ENCODE assay signal across 7 cellular contexts in genomic region chr10:100020161-100020882, GRCh38. TPM values are rescaled to one million over a fixed set of nuclear protein-coding genes. Genes with fewer than 3 reads are reported as not detected.
DNase-seq lines count a peak whose midpoint lies in the region; ATAC-seq and TF ChIP-seq lines count a peak whose summit lies in the region.

No MANE protein-coding gene starts in this region.

- no peaks in the 10 kb centered on the region for H3K27me3 ChIP-seq in osteoblast (ENCODE audit: insufficient read depth, low read length)

- H3K79me2 ChIP-seq in osteoblast (ENCODE audit: insufficient read depth, low read length): no peaks in the 10 kb centered on the region

- peak; percentile 66 for ATAC-seq in GM19035 (IDR thresholded peaks at IDR 0.05; ENCODE audit: unreplicated experiment)
- peak; percentile 60 for ATAC-seq in HG02970 (IDR thresholded peaks at IDR 0.05; ENCODE audit: low FRiP score, unreplicated experiment)

- peak overlapping the region; percentile 35 for H2AFZ ChIP-seq in osteoblast (ENCODE audit: low read length)

- H3K4me3 ChIP-seq in osteoblast (ENCODE audit: insufficient read depth, low read length): no peak overlapping the region

- H3K27ac ChIP-seq in osteoblast (ENCODE audit: low read depth, low read length): no peak overlapping the region

- H3K4me2 ChIP-seq in osteoblast (ENCODE audit: insufficient read depth, low read length): peak overlapping the region; percentile 4

- DNase-seq in NCI-H526 treated with DMSO at 0.1 percent for 48 hours (lab: John Stamatoyannopoulos, UW): peak; percentile 60
- no peak for DNase-seq in osteoblast (ENCODE audit: insufficient read length, low spot score, missing footprints)
- DNase-seq in NCI-H446 treated with DMSO at 0.1 percent for 48 hours (lab: John Stamatoyannopoulos, UW): no peak
- no peak for DNase-seq in EL
- DNase-seq in activated CD4-positive, CD25-positive, alpha-beta regulatory T cell (lab: John Stamatoyannopoulos, UW): no peak

- H3K9me3 ChIP-seq in osteoblast (ENCODE audit: low read depth, low read length): no peaks in the 10 kb centered on the region

- no peaks in the 10 kb centered on the region for H4K20me1 ChIP-seq in osteoblast (ENCODE audit: insufficient read depth, low read length)

- peaks cover 5% of the 10 kb centered on the region for H3K4me1 ChIP-seq in osteoblast (ENCODE audit: insufficient read depth, low read length)

- H3K36me3 ChIP-seq in osteoblast (ENCODE audit: insufficient read depth, low read length): no peaks in the 10 kb centered on the region

- no peak for TF ChIP-seq CTCF in osteoblast (IDR thresholded peaks at IDR 0.05; ENCODE audit: extremely low read depth, low read depth, low read length)

RNA-seq across cellular contexts. Expression of gene DNMBP, which starts 10.6 kb away (rescaled TPM):
- total RNA-seq in osteoblast: 13.0 and 15.9 TPM in 2 replicates
